ENCODE assay signal across 12 cellular contexts in the genomic region with DNA sequence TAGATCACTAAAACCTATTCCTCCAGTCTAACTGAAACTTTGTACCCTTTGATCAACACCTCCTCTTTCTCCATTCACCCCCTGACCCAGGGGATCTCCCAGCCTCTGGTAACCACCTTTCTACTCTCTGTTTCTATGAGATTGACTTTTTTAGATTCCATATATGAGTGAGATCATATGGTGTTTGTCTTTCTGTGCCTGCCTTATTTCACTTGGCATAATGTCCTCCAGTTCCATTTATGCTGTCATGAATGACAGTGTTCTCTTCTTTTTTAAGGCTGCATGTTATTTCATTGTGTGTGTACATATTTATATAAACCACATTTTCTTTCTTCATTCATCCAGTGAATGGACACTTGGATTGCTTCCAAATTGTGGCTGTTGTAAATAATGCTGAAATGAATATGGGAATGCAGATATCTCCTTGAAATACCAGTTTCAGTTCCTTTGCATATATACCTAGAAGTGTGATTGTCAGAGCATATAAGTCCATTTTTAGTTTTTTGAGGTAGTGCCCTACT. TPM values are rescaled to one million over a fixed set of nuclear protein-coding genes. Genes with fewer than 3 reads are reported as not detected.
A peak's percentile ranks its signal among the peaks of the same experiment; 100 is the strongest.
DNase-seq lines count a peak whose midpoint lies in the region; ATAC-seq and TF ChIP-seq lines count a peak whose summit lies in the region.
"Had no signal": no experiment of that assay in that cellular context is flagged by ENCODE, and none has a peak within 500 bp of the region (broad histone marks: within the 10 kb centered on the region; RNA-seq: fewer than 3 reads in every experiment).

No MANE protein-coding gene starts in this region.

- no peak overlapping the region for H2AK5ac ChIP-seq in neuronal stem cell (ENCODE audit: low read depth, low read length)

- peaks cover 42 to 67% of the 10 kb centered on the region in 2 donors for H3K36me3 Mint-ChIP-seq in activated naive CD4-positive, alpha-beta T cell treated with anti-CD3 and anti-CD28 coated beads, Interleukin-2, amount 50 U/mL, for 72 hours

- CTCF ChIA-PET in HEK293T (lab: Yijun Ruan, JAX): no interaction called here

- H2AFZ ChIP-seq in neuronal stem cell (ENCODE audit: low read length): no peak overlapping the region

- peaks cover 2 to 19% of the 10 kb centered on the region in 2 donors for H3K9me3 ChIP-seq in neuronal stem cell (replicated peaks in 1 of 2; ENCODE audit: control insufficient read depth in 2 of 2, insufficient read depth in 1 of 2, low read depth in 1 of 2, low read length in 2 of 2)
- no peaks in the 10 kb centered on the region for H3K9me3 ChIP-seq in ovary
- H3K9me3 ChIP-seq: tibial nerve had no signal

- H2BK12ac ChIP-seq in neuronal stem cell (ENCODE audit: low read length): no peak overlapping the region

- H3K27me3 ChIP-seq in neuronal stem cell (ENCODE audit: control insufficient read depth in 3 of 3, insufficient read depth in 3 of 3, low read depth in 1 of 3, low read length in 3 of 3): no peaks in the 10 kb centered on the region
- no peaks in the 10 kb centered on the region for H3K27me3 ChIP-seq in ovary
- H3K27me3 ChIP-seq: tibial nerve had no signal

- TF ChIP-seq POLR2A in ovary (IDR thresholded peaks at IDR 0.05): no peak

- no peak overlapping the region for H4K91ac ChIP-seq in neuronal stem cell (ENCODE audit: low read depth, low read length, poor library complexity)

- H4K8ac ChIP-seq in neuronal stem cell (ENCODE audit: low read depth, low read length): no peak overlapping the region

- H3K4me1 ChIP-seq in neuronal stem cell (ENCODE audit: control insufficient read depth in 2 of 2, insufficient read depth in 1 of 2, low read depth in 1 of 2, low read length in 2 of 2): no peaks in the 10 kb centered on the region
- no peaks in the 10 kb centered on the region for H3K4me1 ChIP-seq in ovary (ENCODE audit: insufficient read depth)
- H3K4me1 ChIP-seq: tibial nerve had no signal

- no peak for TF ChIP-seq EP300 in ovary (IDR thresholded peaks at IDR 0.05)

- no peak overlapping the region for H3K4me3 ChIP-seq in neuronal stem cell (ENCODE audit: low read length in 2 of 2)
- H3K4me3 ChIP-seq in ovary: no peak overlapping the region
- H3K4me3 ChIP-seq: K562, SK-N-MC, tibial nerve had no signal

- DNase-seq in activated naive CD4-positive, alpha-beta T cell treated with anti-CD3 and anti-CD28 coated beads, Interleukin-2, amount 50 U/mL, for 72 hours (ENCODE audit: low spot score in 2 of 2): peak in 1 of 2 donors; percentile 52
- DNase-seq in HEK293T (ENCODE audit: extremely low spot score) (no peak), neuronal stem cell (ENCODE audit: low spot score) (no peak), ovary (no peak), NCI-H2227 (lab: John Stamatoyannopoulos, UW; ENCODE audit: unreplicated experiment) (no peak)
- DNase-seq: EL had no signal

- no peak overlapping the region for H2BK5ac ChIP-seq in neuronal stem cell (ENCODE audit: low read length)

- no peak overlapping the region for H3K4me2 ChIP-seq in neuronal stem cell (ENCODE audit: insufficient read depth, low read length, poor library complexity, severe bottlenecking)

- H3K27ac ChIP-seq in neuronal stem cell (replicated peaks; ENCODE audit: low read length) (no peak overlapping the region), ovary (no peak overlapping the region)
- H3K27ac ChIP-seq: SK-N-MC, tibial nerve had no signal

- H3K27ac Mint-ChIP-seq in activated naive CD4-positive, alpha-beta T cell treated with anti-CD3 and anti-CD28 coated beads, Interleukin-2, amount 50 U/mL, for 72 hours: peak overlapping the region; percentile 2 to 59

- no peak overlapping the region for H3K18ac ChIP-seq in neuronal stem cell (ENCODE audit: low read length)

- POLR2A ChIA-PET in HEK293T (lab: Yijun Ruan, JAX): no interaction called here

- no peak overlapping the region for H2BK120ac ChIP-seq in neuronal stem cell (ENCODE audit: low read depth, low read length)

- no peak overlapping the region for H3K14ac ChIP-seq in neuronal stem cell (ENCODE audit: low read length)

- H3K23ac ChIP-seq in neuronal stem cell (ENCODE audit: low read depth, low read length, poor library complexity): no peak overlapping the region

- H3K36me3 ChIP-seq in neuronal stem cell (replicated peaks in 1 of 2; ENCODE audit: control insufficient read depth in 2 of 2, insufficient read depth in 2 of 2, low read length in 2 of 2) (peaks cover 20 to 99% of the 10 kb centered on the region in 2 donors), ovary (no peaks in the 10 kb centered on the region)

- H3K9me3 Mint-ChIP-seq in activated naive CD4-positive, alpha-beta T cell treated with anti-CD3 and anti-CD28 coated beads, Interleukin-2, amount 50 U/mL, for 72 hours: peaks cover 0 to 16% of the 10 kb centered on the region in 2 donors

- no peak overlapping the region for H2BK15ac ChIP-seq in neuronal stem cell (ENCODE audit: low read length)

- H3K79me1 ChIP-seq in neuronal stem cell (ENCODE audit: low read depth, low read length): no peaks in the 10 kb centered on the region

- TF ChIP-seq CTCF in ovary (IDR thresholded peaks at IDR 0.05): no peak

- H3K9ac ChIP-seq in neuronal stem cell (ENCODE audit: low read depth, low read length, poor library complexity): no peak overlapping the region

- H3K4ac ChIP-seq in neuronal stem cell (ENCODE audit: low read length): no peak overlapping the region

- intact Hi-C loops in ovary (cut with DNase I): no loop called here

- ATAC-seq in GM18499 (IDR thresholded peaks at IDR 0.05; ENCODE audit: insufficient read depth, unreplicated experiment) (peak; percentile 77), GM19372 (IDR thresholded peaks at IDR 0.05; ENCODE audit: low read depth, unreplicated experiment) (peak; percentile 83), HG03060 (IDR thresholded peaks at IDR 0.05; ENCODE audit: low read depth, unreplicated experiment) (peak; percentile 76)
- ATAC-seq in activated naive CD4-positive, alpha-beta T cell treated with anti-CD3 and anti-CD28 coated beads, Interleukin-2, amount 50 U/mL, for 72 hours: peak; percentile 92 to 97
- ATAC-seq: K562 had no signal

TF ChIP-seq in HEK293T, 16 proteins besides CTCF, POLR2A, EP300 and RAD21:
- TF ChIP-seq ELF4 (IDR thresholded peaks at IDR 0.05): no peak
- no peak for TF ChIP-seq HDGF (IDR thresholded peaks at IDR 0.05; ENCODE audit: borderline replicate concordance)
- no peak for TF ChIP-seq SUZ12 (IDR thresholded peaks at IDR 0.05)
- TF ChIP-seq FOXK2 (IDR thresholded peaks at IDR 0.05): no peak
- TF ChIP-seq ARNT (IDR thresholded peaks at IDR 0.05): no peak
- TF ChIP-seq CTBP1 (IDR thresholded peaks at IDR 0.05; ENCODE audit: borderline replicate concordance): no peak
- no peak for TF ChIP-seq NFRKB (IDR thresholded peaks at IDR 0.05)
- no peak for TF ChIP-seq FOXA1 (IDR thresholded peaks at IDR 0.05)
- no peak for TF ChIP-seq L3MBTL2 (conservative IDR thresholded peaks at IDR 0.05)
TF ChIP-seq in HEK293T: peak in this region for 0.

RNA-seq across cellular contexts. Expression of gene DHX35, which starts 57.7 kb away (rescaled TPM):
- total RNA-seq in activated naive CD4-positive, alpha-beta T cell treated with anti-CD3 and anti-CD28 coated beads, Interleukin-2, amount 50 U/mL, for 72 hours: 10 to 100 TPM; 11.6 to 12.1 TPM
- 10.1 TPM for polyA plus RNA-seq in neuronal stem cell (2013, experiment 1 of 2)
- polyA plus RNA-seq in neuronal stem cell (2013, experiment 2 of 2): 9.5 TPM
- 10 to 100 TPM; 11.3 to 14.5 (median 12.4) TPM for total RNA-seq in ovary
- 10 to 100 TPM; 11.2 TPM for polyA plus RNA-seq in ovary
